1 cellular context compared by ENCODE assay signal in the genomic region with DNA sequence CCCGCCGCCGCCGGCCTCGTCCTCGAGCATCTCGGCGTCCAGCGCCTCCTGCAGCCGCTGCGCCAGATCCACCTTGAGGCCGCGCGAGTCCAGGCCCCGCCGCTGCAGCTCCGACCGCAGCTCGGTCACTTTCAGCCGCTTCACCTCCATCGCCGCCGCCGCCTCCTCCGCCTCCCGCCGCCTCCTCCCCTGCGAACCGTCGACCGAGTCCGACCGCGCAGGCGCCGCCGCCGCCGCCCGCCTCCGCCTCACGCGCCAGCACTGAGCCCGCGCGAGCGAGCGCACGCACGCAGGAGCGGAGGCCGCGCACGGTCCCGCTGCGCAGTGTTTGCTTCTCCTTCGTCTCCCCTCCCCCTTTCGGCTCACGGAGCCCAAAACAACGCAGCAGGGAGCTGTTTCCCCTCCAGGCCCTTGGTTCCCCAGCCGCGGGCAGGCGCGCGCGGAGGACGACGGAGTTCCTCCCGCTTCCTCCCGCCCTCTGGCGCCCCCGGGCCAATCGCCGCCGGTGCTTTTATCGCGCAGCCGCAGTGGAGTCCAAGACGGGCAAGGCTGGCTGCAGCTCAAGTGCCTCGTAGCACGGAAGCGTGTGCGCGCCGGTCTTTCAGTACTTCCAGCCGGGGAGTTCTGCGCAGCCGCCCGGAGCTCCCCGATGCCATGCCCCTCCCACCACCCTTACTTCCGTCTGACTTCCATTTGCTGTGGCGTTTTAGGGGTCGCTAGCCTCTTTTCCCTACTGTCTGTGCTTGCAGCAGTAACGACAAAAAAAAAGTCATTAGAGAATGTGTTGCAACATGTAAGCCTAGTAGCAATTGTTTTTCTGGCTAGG.
TF ChIP-seq lines count a peak whose summit lies in the region.

TSS of gene HNRNPUL2 (minus strand) at position 451 of the 826 bp plus-strand sequence. CDS start at position 150, 301 bp downstream.

TF ChIP-seq in HepG2, 621 proteins besides CTCF, POLR2A, EP300 and RAD21 (continued from another document and continues in another):
- TF ChIP-seq, protein P1, sequence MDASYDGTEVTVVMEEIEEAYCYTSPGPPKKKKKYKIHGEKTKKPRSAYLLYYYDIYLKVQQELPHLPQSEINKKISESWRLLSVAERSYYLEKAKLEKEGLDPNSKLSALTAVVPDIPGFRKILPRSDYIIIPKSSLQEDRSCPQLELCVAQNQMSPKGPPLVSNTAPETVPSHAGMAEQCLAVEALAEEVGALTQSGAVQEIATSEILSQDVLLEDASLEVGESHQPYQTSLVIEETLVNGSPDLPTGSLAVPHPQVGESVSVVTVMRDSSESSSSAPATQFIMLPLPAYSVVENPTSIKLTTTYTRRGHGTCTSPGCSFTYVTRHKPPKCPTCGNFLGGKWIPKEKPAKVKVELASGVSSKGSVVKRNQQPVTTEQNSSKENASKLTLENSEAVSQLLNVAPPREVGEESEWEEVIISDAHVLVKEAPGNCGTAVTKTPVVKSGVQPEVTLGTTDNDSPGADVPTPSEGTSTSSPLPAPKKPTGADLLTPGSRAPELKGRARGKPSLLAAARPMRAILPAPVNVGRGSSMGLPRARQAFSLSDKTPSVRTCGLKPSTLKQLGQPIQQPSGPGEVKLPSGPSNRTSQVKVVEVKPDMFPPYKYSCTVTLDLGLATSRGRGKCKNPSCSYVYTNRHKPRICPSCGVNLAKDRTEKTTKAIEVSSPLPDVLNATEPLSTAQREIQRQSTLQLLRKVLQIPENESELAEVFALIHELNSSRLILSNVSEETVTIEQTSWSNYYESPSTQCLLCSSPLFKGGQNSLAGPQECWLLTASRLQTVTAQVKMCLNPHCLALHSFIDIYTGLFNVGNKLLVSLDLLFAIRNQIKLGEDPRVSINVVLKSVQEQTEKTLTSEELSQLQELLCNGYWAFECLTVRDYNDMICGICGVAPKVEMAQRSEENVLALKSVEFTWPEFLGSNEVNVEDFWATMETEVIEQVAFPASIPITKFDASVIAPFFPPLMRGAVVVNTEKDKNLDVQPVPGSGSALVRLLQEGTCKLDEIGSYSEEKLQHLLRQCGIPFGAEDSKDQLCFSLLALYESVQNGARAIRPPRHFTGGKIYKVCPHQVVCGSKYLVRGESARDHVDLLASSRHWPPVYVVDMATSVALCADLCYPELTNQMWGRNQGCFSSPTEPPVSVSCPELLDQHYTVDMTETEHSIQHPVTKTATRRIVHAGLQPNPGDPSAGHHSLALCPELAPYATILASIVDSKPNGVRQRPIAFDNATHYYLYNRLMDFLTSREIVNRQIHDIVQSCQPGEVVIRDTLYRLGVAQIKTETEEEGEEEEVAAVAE (CRISPR knock-in tag; IDR thresholded peaks at IDR 0.05; ENCODE audit: borderline replicate concordance), result no peak
- TF ChIP-seq, protein P2, sequence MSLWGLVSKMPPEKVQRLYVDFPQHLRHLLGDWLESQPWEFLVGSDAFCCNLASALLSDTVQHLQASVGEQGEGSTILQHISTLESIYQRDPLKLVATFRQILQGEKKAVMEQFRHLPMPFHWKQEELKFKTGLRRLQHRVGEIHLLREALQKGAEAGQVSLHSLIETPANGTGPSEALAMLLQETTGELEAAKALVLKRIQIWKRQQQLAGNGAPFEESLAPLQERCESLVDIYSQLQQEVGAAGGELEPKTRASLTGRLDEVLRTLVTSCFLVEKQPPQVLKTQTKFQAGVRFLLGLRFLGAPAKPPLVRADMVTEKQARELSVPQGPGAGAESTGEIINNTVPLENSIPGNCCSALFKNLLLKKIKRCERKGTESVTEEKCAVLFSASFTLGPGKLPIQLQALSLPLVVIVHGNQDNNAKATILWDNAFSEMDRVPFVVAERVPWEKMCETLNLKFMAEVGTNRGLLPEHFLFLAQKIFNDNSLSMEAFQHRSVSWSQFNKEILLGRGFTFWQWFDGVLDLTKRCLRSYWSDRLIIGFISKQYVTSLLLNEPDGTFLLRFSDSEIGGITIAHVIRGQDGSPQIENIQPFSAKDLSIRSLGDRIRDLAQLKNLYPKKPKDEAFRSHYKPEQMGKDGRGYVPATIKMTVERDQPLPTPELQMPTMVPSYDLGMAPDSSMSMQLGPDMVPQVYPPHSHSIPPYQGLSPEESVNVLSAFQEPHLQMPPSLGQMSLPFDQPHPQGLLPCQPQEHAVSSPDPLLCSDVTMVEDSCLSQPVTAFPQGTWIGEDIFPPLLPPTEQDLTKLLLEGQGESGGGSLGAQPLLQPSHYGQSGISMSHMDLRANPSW (CRISPR knock-in tag; IDR thresholded peaks at IDR 0.05; ENCODE audit: borderline replicate concordance), result no peak; the same call in 1 of the 2 replicates
- TF ChIP-seq ZNF607 (CRISPR knock-in tag; IDR thresholded peaks at IDR 0.05; ENCODE audit: borderline replicate concordance) (peak; percentile 92), KLF6 (CRISPR knock-in tag; IDR thresholded peaks at IDR 0.05) (peak; percentile 84; the same call in 1 of the 2 replicates), MEIS2 (CRISPR knock-in tag; IDR thresholded peaks at IDR 0.05) (peak; percentile 89), ZNF232 (CRISPR knock-in tag; IDR thresholded peaks at IDR 0.05; ENCODE audit: borderline replicate concordance) (peak; percentile 72; the same call in 1 of the 2 replicates), TSC22D2 (CRISPR knock-in tag; IDR thresholded peaks at IDR 0.05; ENCODE audit: borderline replicate concordance) (0 out of 2 replicates have a peak, but pooled peaks have one; percentile 81), ELF3 (CRISPR knock-in tag; IDR thresholded peaks at IDR 0.05) (peak; percentile 70; the same call in 1 of the 2 replicates), U2AF1 (optimal IDR thresholded peaks at IDR 0.05; ENCODE audit: low read depth, low read length) (no peak), ZNF460 (CRISPR knock-in tag; IDR thresholded peaks at IDR 0.05; ENCODE audit: borderline replicate concordance) (no peak), PAX8 (CRISPR knock-in tag; IDR thresholded peaks at IDR 0.05; ENCODE audit: borderline replicate concordance) (peak; percentile 95; the same call in 1 of the 2 replicates), EHMT2 (IDR thresholded peaks at IDR 0.05; ENCODE audit: borderline replicate concordance, low read depth, low read length) (no peak), ZSCAN12 (CRISPR knock-in tag; IDR thresholded peaks at IDR 0.05) (no peak), TCF12 (IDR thresholded peaks at IDR 0.05) (no peak), TCF12 (CRISPR knock-in tag; IDR thresholded peaks at IDR 0.05) (no peak), PHB2 (IDR thresholded peaks at IDR 0.05; ENCODE audit: partially characterized antibody) (no peak), CC2D1A (CRISPR knock-in tag; IDR thresholded peaks at IDR 0.05) (no peak), KLF16 (CRISPR knock-in tag; IDR thresholded peaks at IDR 0.05) (peak in 1 of 2 experiments; percentile 70; a peak in 2 of 4 replicates), HDAC1 (CRISPR knock-in tag; IDR thresholded peaks at IDR 0.05) (peak; percentile 77), TRAFD1 (CRISPR knock-in tag; IDR thresholded peaks at IDR 0.05; ENCODE audit: borderline replicate concordance) (peak; percentile 82; the same call in 1 of the 2 replicates), GPN1 (CRISPR knock-in tag; IDR thresholded peaks at IDR 0.05; ENCODE audit: borderline replicate concordance) (0 out of 2 replicates have a peak, but pooled peaks have one; percentile 17), ZBTB2 (CRISPR knock-in tag; IDR thresholded peaks at IDR 0.05; ENCODE audit: low read depth) (peak; percentile 91), GFI1 (CRISPR knock-in tag; IDR thresholded peaks at IDR 0.05; ENCODE audit: borderline replicate concordance) (no peak), BATF2 (CRISPR knock-in tag; IDR thresholded peaks at IDR 0.05) (0 out of 2 replicates have a peak, but pooled peaks have one; percentile 73), HCFC1 (IDR thresholded peaks at IDR 0.05; ENCODE audit: low read depth, low read length) (peak; percentile 38), ZNF33A (CRISPR knock-in tag; IDR thresholded peaks at IDR 0.05; ENCODE audit: borderline replicate concordance) (no peak), ZSCAN25 (CRISPR knock-in tag; IDR thresholded peaks at IDR 0.05) (peak; percentile 92), RXRB (CRISPR knock-in tag; IDR thresholded peaks at IDR 0.05; ENCODE audit: borderline replicate concordance) (peak; percentile 74), IKZF1 (IDR thresholded peaks at IDR 0.05) (no peak), HOXA5 (CRISPR knock-in tag; IDR thresholded peaks at IDR 0.05) (peak; percentile 87), ZNF430 (CRISPR knock-in tag; IDR thresholded peaks at IDR 0.05) (peak; percentile 82), ZNF589 (CRISPR knock-in tag; conservative IDR thresholded peaks at IDR 0.05) (peak; percentile 79; the same call in 1 of the 2 replicates), ZNF317 (CRISPR knock-in tag; IDR thresholded peaks at IDR 0.05) (no peak), KDM2A (CRISPR knock-in tag; IDR thresholded peaks at IDR 0.05; ENCODE audit: borderline replicate concordance, low read depth) (peak; percentile 84), PHF8 (CRISPR knock-in tag; IDR thresholded peaks at IDR 0.05) (peak; percentile 83), ZNF724P (CRISPR knock-in tag; IDR thresholded peaks at IDR 0.05; ENCODE audit: borderline replicate concordance) (peak; percentile 90; the same call in 1 of the 2 replicates)
- TF ChIP-seq, protein P3, sequence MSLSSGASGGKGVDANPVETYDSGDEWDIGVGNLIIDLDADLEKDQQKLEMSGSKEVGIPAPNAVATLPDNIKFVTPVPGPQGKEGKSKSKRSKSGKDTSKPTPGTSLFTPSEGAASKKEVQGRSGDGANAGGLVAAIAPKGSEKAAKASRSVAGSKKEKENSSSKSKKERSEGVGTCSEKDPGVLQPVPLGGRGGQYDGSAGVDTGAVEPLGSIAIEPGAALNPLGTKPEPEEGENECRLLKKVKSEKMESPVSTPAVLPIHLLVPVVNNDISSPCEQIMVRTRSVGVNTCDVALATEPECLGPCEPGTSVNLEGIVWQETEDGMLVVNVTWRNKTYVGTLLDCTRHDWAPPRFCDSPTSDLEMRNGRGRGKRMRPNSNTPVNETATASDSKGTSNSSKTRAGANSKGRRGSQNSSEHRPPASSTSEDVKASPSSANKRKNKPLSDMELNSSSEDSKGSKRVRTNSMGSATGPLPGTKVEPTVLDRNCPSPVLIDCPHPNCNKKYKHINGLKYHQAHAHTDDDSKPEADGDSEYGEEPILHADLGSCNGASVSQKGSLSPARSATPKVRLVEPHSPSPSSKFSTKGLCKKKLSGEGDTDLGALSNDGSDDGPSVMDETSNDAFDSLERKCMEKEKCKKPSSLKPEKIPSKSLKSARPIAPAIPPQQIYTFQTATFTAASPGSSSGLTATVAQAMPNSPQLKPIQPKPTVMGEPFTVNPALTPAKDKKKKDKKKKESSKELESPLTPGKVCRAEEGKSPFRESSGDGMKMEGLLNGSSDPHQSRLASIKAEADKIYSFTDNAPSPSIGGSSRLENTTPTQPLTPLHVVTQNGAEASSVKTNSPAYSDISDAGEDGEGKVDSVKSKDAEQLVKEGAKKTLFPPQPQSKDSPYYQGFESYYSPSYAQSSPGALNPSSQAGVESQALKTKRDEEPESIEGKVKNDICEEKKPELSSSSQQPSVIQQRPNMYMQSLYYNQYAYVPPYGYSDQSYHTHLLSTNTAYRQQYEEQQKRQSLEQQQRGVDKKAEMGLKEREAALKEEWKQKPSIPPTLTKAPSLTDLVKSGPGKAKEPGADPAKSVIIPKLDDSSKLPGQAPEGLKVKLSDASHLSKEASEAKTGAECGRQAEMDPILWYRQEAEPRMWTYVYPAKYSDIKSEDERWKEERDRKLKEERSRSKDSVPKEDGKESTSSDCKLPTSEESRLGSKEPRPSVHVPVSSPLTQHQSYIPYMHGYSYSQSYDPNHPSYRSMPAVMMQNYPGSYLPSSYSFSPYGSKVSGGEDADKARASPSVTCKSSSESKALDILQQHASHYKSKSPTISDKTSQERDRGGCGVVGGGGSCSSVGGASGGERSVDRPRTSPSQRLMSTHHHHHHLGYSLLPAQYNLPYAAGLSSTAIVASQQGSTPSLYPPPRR (CRISPR knock-in tag; IDR thresholded peaks at IDR 0.05; ENCODE audit: borderline replicate concordance), result peak; percentile 53; the same call in 1 of the 2 replicates
- TF ChIP-seq, protein P4, sequence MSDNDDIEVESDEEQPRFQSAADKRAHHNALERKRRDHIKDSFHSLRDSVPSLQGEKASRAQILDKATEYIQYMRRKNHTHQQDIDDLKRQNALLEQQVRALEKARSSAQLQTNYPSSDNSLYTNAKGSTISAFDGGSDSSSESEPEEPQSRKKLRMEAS (IDR thresholded peaks at IDR 0.05), result peak; percentile 97
- TF ChIP-seq, protein P5, sequence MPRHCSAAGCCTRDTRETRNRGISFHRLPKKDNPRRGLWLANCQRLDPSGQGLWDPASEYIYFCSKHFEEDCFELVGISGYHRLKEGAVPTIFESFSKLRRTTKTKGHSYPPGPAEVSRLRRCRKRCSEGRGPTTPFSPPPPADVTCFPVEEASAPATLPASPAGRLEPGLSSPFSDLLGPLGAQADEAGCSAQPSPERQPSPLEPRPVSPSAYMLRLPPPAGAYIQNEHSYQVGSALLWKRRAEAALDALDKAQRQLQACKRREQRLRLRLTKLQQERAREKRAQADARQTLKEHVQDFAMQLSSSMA (CRISPR knock-in tag; IDR thresholded peaks at IDR 0.05), result peak; percentile 81; the same call in 1 of the 2 replicates
